Comparison of ENCODE assay signal across 1 cellular context in genomic region chr19:46674416-46675178, GRCh38.
TF ChIP-seq lines count a peak whose summit lies in the region.

No MANE protein-coding gene starts in this region.

TF ChIP-seq in SK-N-SH treated with all-trans-retinoic acid at 6 μM for 48 hours, 23 proteins besides CTCF, POLR2A, EP300 and RAD21 (continued from another document):
- no peak for TF ChIP-seq RARB (CRISPR knock-in tag; IDR thresholded peaks at IDR 0.05)
